ENCODE assay signal across 24 cellular contexts in genomic region chr2:61950133-61950560, GRCh38. TPM values are rescaled to one million over a fixed set of nuclear protein-coding genes. Genes with fewer than 3 reads are reported as not detected.
DNase-seq lines count a peak whose midpoint lies in the region; ATAC-seq and TF ChIP-seq lines count a peak whose summit lies in the region.
"Had no signal": no experiment of that assay in that cellular context is flagged by ENCODE, and none has a peak within 500 bp of the region (broad histone marks: within the 10 kb centered on the region; RNA-seq: fewer than 3 reads in every experiment).

No MANE protein-coding gene starts in this region.

- H3K9me3 Mint-ChIP-seq in nephron progenitor cell, result peaks cover 25% of the 10 kb centered on the region
- H3K9me3 Mint-ChIP-seq: activated naive CD4-positive, alpha-beta T cell treated with anti-CD3 and anti-CD28 coated beads, Interleukin-2, amount 10 ng/mL, durations not matched to agents 7 days and 5 days; T-helper 2 cell treated with Interferon-gamma antibody and Interleukin-4, amounts not matched to agents 5 μg/mL and 100 μg/mL, for 36 hours had no signal

- H3K36me3 Mint-ChIP-seq in nephron progenitor cell (ENCODE audit: low read depth), result peaks cover 25% of the 10 kb centered on the region
- H3K36me3 Mint-ChIP-seq: activated naive CD4-positive, alpha-beta T cell treated with anti-CD3 and anti-CD28 coated beads, Interleukin-2, amount 10 ng/mL, durations not matched to agents 7 days and 5 days had no signal

- no peak for ATAC-seq in GM21576 (IDR thresholded peaks at IDR 0.05; ENCODE audit: unreplicated experiment)
- ATAC-seq in GM18909 (IDR thresholded peaks at IDR 0.05; ENCODE audit: poor library complexity, unreplicated experiment), result no peak
- ATAC-seq: activated CD8-positive, alpha-beta T cell treated with anti-CD3 and anti-CD28 coated beads for 36 hours; GM23338; psoas muscle had no signal

- H3K27ac ChIP-seq in C4-2B, result peak overlapping the region; percentile 27; the same call in 1 of the 2 replicates
- H3K27ac ChIP-seq in esophagus (ENCODE audit: low read depth in 2 of 2, low read length in 1 of 2), result peak overlapping the region; percentile 11 to 17
- H3K27ac ChIP-seq: brain microvascular endothelial cell, psoas muscle, SJCRH30 had no signal

- H3K27me3 Mint-ChIP-seq in nephron progenitor cell (ENCODE audit: low read depth, poor library complexity), result no peaks in the 10 kb centered on the region
- H3K27me3 Mint-ChIP-seq: activated CD8-positive, alpha-beta T cell treated with anti-CD3 and anti-CD28 coated beads for 36 hours; activated naive CD4-positive, alpha-beta T cell treated with anti-CD3 and anti-CD28 coated beads, Interleukin-2, amount 10 ng/mL, durations not matched to agents 7 days and 5 days; activated T-cell treated with anti-CD3 and anti-CD28 coated beads, Interleukin-2, amount 50 U/mL, for 24 hours had no signal

- peak overlapping the region; percentile 98 for H3K27ac Mint-ChIP-seq in nephron progenitor cell
- H3K27ac Mint-ChIP-seq: activated CD8-positive, alpha-beta T cell treated with anti-CD3 and anti-CD28 coated beads for 36 hours; activated naive CD4-positive, alpha-beta T cell treated with anti-CD3 and anti-CD28 coated beads, Interleukin-2, amount 10 ng/mL, durations not matched to agents 7 days and 5 days; activated T-cell treated with anti-CD3 and anti-CD28 coated beads, Interleukin-2, amount 50 U/mL, for 24 hours; CD14-positive monocyte; T-helper 2 cell treated with Interferon-gamma antibody and Interleukin-4, amounts not matched to agents 5 μg/mL and 100 μg/mL, for 36 hours had no signal

- H3K36me3 ChIP-seq in esophagus (ENCODE audit: control insufficient read depth in 2 of 2, insufficient read depth in 2 of 2, low read length in 1 of 2), result no peaks in the 10 kb centered on the region
- H3K36me3 ChIP-seq: brain microvascular endothelial cell, SJCRH30, tibial nerve had no signal

- H3K4me1 Mint-ChIP-seq in nephron progenitor cell, result peaks cover 44% of the 10 kb centered on the region
- H3K4me1 Mint-ChIP-seq: activated naive CD4-positive, alpha-beta T cell treated with anti-CD3 and anti-CD28 coated beads, Interleukin-2, amount 10 ng/mL, durations not matched to agents 7 days and 5 days had no signal

- H3K4me3 Mint-ChIP-seq in nephron progenitor cell, result peak overlapping the region; percentile 36
- H3K4me3 Mint-ChIP-seq: activated CD8-positive, alpha-beta T cell treated with anti-CD3 and anti-CD28 coated beads for 36 hours; activated naive CD4-positive, alpha-beta T cell treated with anti-CD3 and anti-CD28 coated beads, Interleukin-2, amount 10 ng/mL, durations not matched to agents 7 days and 5 days; activated T-cell treated with anti-CD3 and anti-CD28 coated beads, Interleukin-2, amount 50 U/mL, for 24 hours; GM23338; neural crest cell; T-helper 2 cell treated with Interferon-gamma antibody and Interleukin-4, amounts not matched to agents 5 μg/mL and 100 μg/mL, for 36 hours had no signal

- H3K4me1 ChIP-seq in esophagus (ENCODE audit: control insufficient read depth in 2 of 2, insufficient read depth in 2 of 2, low read length in 1 of 2), result peaks cover 0 to 2% of the 10 kb centered on the region in 2 donors
- H3K4me1 ChIP-seq: psoas muscle, SJCRH30 had no signal

- H3K4me3 ChIP-seq in esophagus (ENCODE audit: low read depth in 1 of 2, low read length in 2 of 2), result no peak overlapping the region
- H3K4me3 ChIP-seq: GM23338, psoas muscle, SJCRH30, tibial nerve had no signal

- DNase-seq in NCI-H82 (lab: John Stamatoyannopoulos, UW) (peak; percentile 68), nephron progenitor cell (no peak), NCI-H2029 (lab: John Stamatoyannopoulos, UW) (no peak), NCI-H2171 (lab: John Stamatoyannopoulos, UW) (no peak)
- DNase-seq: ACHN; activated CD4-positive, CD25-positive, alpha-beta regulatory T cell; activated CD8-positive, alpha-beta T cell treated with anti-CD3 and anti-CD28 coated beads for 36 hours; activated naive CD4-positive, alpha-beta T cell treated with anti-CD3 and anti-CD28 coated beads, Interleukin-2, amount 10 ng/mL, durations not matched to agents 7 days and 5 days; activated T-cell treated with anti-CD3 and anti-CD28 coated beads, Interleukin-2, amount 50 U/mL, for 24 hours; effector CD4-positive, alpha-beta T cell; NCI-H1930; NCI-H510A; psoas muscle; SJCRH30 had no signal

- no peaks in the 10 kb centered on the region for H3K27me3 ChIP-seq in esophagus (ENCODE audit: control insufficient read depth in 1 of 2, insufficient read depth in 2 of 2, low read length in 2 of 2)
- H3K27me3 ChIP-seq: brain microvascular endothelial cell, SJCRH30, tibial nerve had no signal

- 34 to 50% methylated on average over 2 of the region's 2 CpGs for WGBS in esophagus, 2 donors

- H3K9me3 ChIP-seq in esophagus (ENCODE audit: control insufficient read depth in 2 of 2, insufficient read depth in 1 of 2, low read depth in 1 of 2, low read length in 1 of 2), result no peaks in the 10 kb centered on the region
- H3K9me3 ChIP-seq: psoas muscle, tibial nerve had no signal

- no peak for TF ChIP-seq CTCF in C4-2B (conservative IDR thresholded peaks at IDR 0.05)
- TF ChIP-seq CTCF in nephron progenitor cell (IDR thresholded peaks at IDR 0.05), result no peak

RNA-seq across cellular contexts. Expression of gene COMMD1, which starts 44.7 kb away (rescaled TPM):
- 10 to 100 TPM; 36.7 to 49.2 TPM for polyA plus RNA-seq in esophagus
